In the genomic region with DNA sequence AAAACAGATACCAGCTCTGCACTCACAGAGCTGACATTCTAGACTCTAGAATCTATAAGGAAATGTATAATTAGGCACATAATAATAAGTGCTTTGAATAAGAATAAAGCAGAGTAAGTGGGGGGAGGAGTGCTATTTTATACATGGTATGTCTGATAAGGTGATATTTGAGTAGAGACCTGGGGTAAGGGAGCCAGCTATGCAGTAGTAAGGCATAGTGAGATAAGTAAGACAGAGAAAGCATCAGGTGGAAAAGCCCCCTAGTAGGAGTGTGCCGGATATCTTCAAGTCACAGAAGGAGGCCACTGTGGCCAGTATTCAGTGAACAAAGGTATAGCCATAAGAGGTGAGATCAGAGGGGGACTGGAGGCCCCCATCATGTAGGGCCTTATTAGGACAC, we compare ENCODE assay signal across 1 cellular context.
TF ChIP-seq lines count a peak whose summit lies in the region.

No MANE protein-coding gene starts in this region.

TF ChIP-seq in H1, 55 proteins besides CTCF, POLR2A, EP300 and RAD21:
- no peak for TF ChIP-seq EGR1 (IDR thresholded peaks at IDR 0.05; ENCODE audit: borderline replicate concordance, low read depth, low read length)
- TF ChIP-seq ZNF274 (IDR thresholded peaks at IDR 0.05; ENCODE audit: borderline replicate concordance, extremely low read depth, low read length) = no peak
- no peak for TF ChIP-seq SIRT6 (IDR thresholded peaks at IDR 0.05; ENCODE audit: low read length)
- TF ChIP-seq RBBP5 (IDR thresholded peaks at IDR 0.05; ENCODE audit: borderline replicate concordance, low read depth, low read length) = no peak
- no peak for TF ChIP-seq RFX5 (IDR thresholded peaks at IDR 0.05; ENCODE audit: borderline replicate concordance, low read depth, low read length)
- no peak for TF ChIP-seq TBP (IDR thresholded peaks at IDR 0.05; ENCODE audit: low read depth, low read length)
- TF ChIP-seq CBX8 (IDR thresholded peaks at IDR 0.05; ENCODE audit: borderline replicate concordance, low read depth, low read length) = no peak
- no peak for TF ChIP-seq HDAC6 (IDR thresholded peaks at IDR 0.05; ENCODE audit: low read depth, low read length)
- TF ChIP-seq FOSL1 (IDR thresholded peaks at IDR 0.05; ENCODE audit: insufficient read depth, low read depth, low read length) = no peak
- no peak for TF ChIP-seq SUZ12 (IDR thresholded peaks at IDR 0.05; ENCODE audit: low read length)
- TF ChIP-seq BRCA1 (IDR thresholded peaks at IDR 0.05; ENCODE audit: low read depth, low read length) = no peak
- no peak for TF ChIP-seq CHD2 (IDR thresholded peaks at IDR 0.05; ENCODE audit: low read length)
- no peak for TF ChIP-seq POLR2AphosphoS5 (IDR thresholded peaks at IDR 0.05; ENCODE audit: low read depth, low read length)
